8 cellular contexts compared by ENCODE assay signal in genomic region chr17:28041844-28042656, GRCh38. TPM values are rescaled to one million over a fixed set of nuclear protein-coding genes. Genes with fewer than 3 reads are reported as not detected.
DNase-seq lines count a peak whose midpoint lies in the region; ATAC-seq and TF ChIP-seq lines count a peak whose summit lies in the region.

No MANE protein-coding gene starts in this region.

- H3K27me3 Mint-ChIP-seq in activated naive CD4-positive, alpha-beta T cell treated with anti-CD3 and anti-CD28 coated beads for 36 hours (ENCODE audit: low read depth): no peaks in the 10 kb centered on the region
- no peaks in the 10 kb centered on the region for H3K27me3 Mint-ChIP-seq in IgD-negative memory B cell
- no peaks in the 10 kb centered on the region for H3K27me3 Mint-ChIP-seq in central memory CD8-positive, alpha-beta T cell

- H3K4me2 ChIP-seq in mesenchymal stem cell (ENCODE audit: low read length, poor library complexity, severe bottlenecking): peak overlapping the region; percentile 41

- no peak for TF ChIP-seq POLR2A in vagina (IDR thresholded peaks at IDR 0.05)

- peaks cover 2% of the 10 kb centered on the region for H3K36me3 Mint-ChIP-seq in activated naive CD4-positive, alpha-beta T cell treated with anti-CD3 and anti-CD28 coated beads for 36 hours (ENCODE audit: low read depth)
- H3K36me3 Mint-ChIP-seq in IgD-negative memory B cell: peaks cover 5% of the 10 kb centered on the region
- H3K36me3 Mint-ChIP-seq in central memory CD8-positive, alpha-beta T cell (ENCODE audit: insufficient read depth): peaks cover 9% of the 10 kb centered on the region

- peak overlapping the region in 1 of 2 experiments; percentile 94 for H3K18ac ChIP-seq in mesenchymal stem cell (ENCODE audit: low read depth in 1 of 2, low read length in 2 of 2)

- H3K9me3 ChIP-seq in mesenchymal stem cell (ENCODE audit: control insufficient read depth, low read length): no peaks in the 10 kb centered on the region
- no peaks in the 10 kb centered on the region for H3K9me3 ChIP-seq in vagina

- ATAC-seq in central memory CD8-positive, alpha-beta T cell (replicated peaks; ENCODE audit: extremely low read depth, poor library complexity, severe bottlenecking): peak; percentile 16
- ATAC-seq in GM21619 (IDR thresholded peaks at IDR 0.05; ENCODE audit: unreplicated experiment): no peak

- CTCF ChIA-PET in activated naive CD4-positive, alpha-beta T cell treated with anti-CD3 and anti-CD28 coated beads for 36 hours (lab: Charles Lee): interaction anchor here (1.2 kb wide), 1 partner anchor 16 kb away, joined by 3 read pairs; no protein-coding TSS in a partner anchor

- H3K4me1 Mint-ChIP-seq in activated naive CD4-positive, alpha-beta T cell treated with anti-CD3 and anti-CD28 coated beads for 36 hours (ENCODE audit: low read depth): peaks cover 50% of the 10 kb centered on the region
- H3K4me1 Mint-ChIP-seq in IgD-negative memory B cell: peaks cover 36 to 47% (median 44%) of the 10 kb centered on the region in 3 donors
- H3K4me1 Mint-ChIP-seq in central memory CD8-positive, alpha-beta T cell: peaks cover 62% of the 10 kb centered on the region

- no peak overlapping the region for H2AFZ ChIP-seq in mesenchymal stem cell (ENCODE audit: low read depth, low read length)

- intact Hi-C loops in activated naive CD4-positive, alpha-beta T cell treated with anti-CD3 and anti-CD28 coated beads for 36 hours (cut with micrococcal nuclease): loop anchor here (1.0 to 10.0 kb wide), 7 partner anchors 35 to 557 kb away; partner anchors contain the start of genes ALDOC, IFT20, PIGS and SPAG5
- intact Hi-C loops in vagina (cut with DNase I): no loop called here

- WGBS in mesenchymal stem cell: 2% methylated on average over 17 of the region's 34 CpGs

- H3K27me3 ChIP-seq in mesenchymal stem cell (ENCODE audit: control insufficient read depth in 1 of 2, insufficient read depth in 1 of 2, low read length in 2 of 2): no peaks in the 10 kb centered on the region
- H3K27me3 ChIP-seq in vagina: no peaks in the 10 kb centered on the region

- H3K4me3 ChIP-seq in mesenchymal stem cell (ENCODE audit: insufficient read depth in 1 of 2, low read depth in 1 of 2, low read length in 2 of 2) (peak overlapping the region; percentile 78 to 83), vagina (peak overlapping the region; percentile 83 to 95)

- TF ChIP-seq CTCF in vagina (IDR thresholded peaks at IDR 0.05): no peak

- H3K23ac ChIP-seq in mesenchymal stem cell (ENCODE audit: low read length in 2 of 2): no peak overlapping the region

- peak overlapping the region; percentile 54 for H2BK5ac ChIP-seq in mesenchymal stem cell (ENCODE audit: low read depth, low read length, poor library complexity, severe bottlenecking)

- peak overlapping the region; percentile 81 for H3K4me3 Mint-ChIP-seq in activated naive CD4-positive, alpha-beta T cell treated with anti-CD3 and anti-CD28 coated beads for 36 hours
- H3K4me3 Mint-ChIP-seq in IgD-negative memory B cell: peak overlapping the region; percentile 80 to 95 (median 90)
- peak overlapping the region; percentile 89 for H3K4me3 Mint-ChIP-seq in central memory CD8-positive, alpha-beta T cell

- peaks cover 7% of the 10 kb centered on the region for H3K4me1 ChIP-seq in mesenchymal stem cell (ENCODE audit: control insufficient read depth, insufficient read depth, low read depth, low read length)
- H3K4me1 ChIP-seq in vagina: peaks cover 47% of the 10 kb centered on the region

- H4K8ac ChIP-seq in mesenchymal stem cell (ENCODE audit: low read length): peak overlapping the region; percentile 12

- H3K9ac ChIP-seq in mesenchymal stem cell (ENCODE audit: low read length): peak overlapping the region; percentile 90

- H3K27ac ChIP-seq in mesenchymal stem cell (ENCODE audit: low read length, poor library complexity, severe bottlenecking): no peak overlapping the region
- peak overlapping the region; percentile 80 for H3K27ac ChIP-seq in vagina

- H3K4ac ChIP-seq in mesenchymal stem cell (ENCODE audit: low read depth in 1 of 2, low read length in 2 of 2): peak overlapping the region; percentile 13 to 65

- H4K91ac ChIP-seq in mesenchymal stem cell (ENCODE audit: low read length): no peak overlapping the region

- peaks cover 7% of the 10 kb centered on the region in 2 experiments for H3K36me3 ChIP-seq in mesenchymal stem cell (ENCODE audit: control insufficient read depth in 1 of 2, insufficient read depth in 2 of 2, low read depth in 1 of 2, low read length in 2 of 2)
- no peaks in the 10 kb centered on the region for H3K36me3 ChIP-seq in vagina

- peak overlapping the region in 1 of 2 experiments; percentile 76 for H3K14ac ChIP-seq in mesenchymal stem cell (ENCODE audit: low read length in 2 of 2)

- peak overlapping the region; percentile 64 for H2BK120ac ChIP-seq in mesenchymal stem cell (ENCODE audit: low read depth, low read length)

- H3K9me3 Mint-ChIP-seq in activated naive CD4-positive, alpha-beta T cell treated with anti-CD3 and anti-CD28 coated beads for 36 hours: no peaks in the 10 kb centered on the region
- H3K9me3 Mint-ChIP-seq in IgD-negative memory B cell: no peaks in the 10 kb centered on the region
- H3K9me3 Mint-ChIP-seq in central memory CD8-positive, alpha-beta T cell: no peaks in the 10 kb centered on the region

- no peak for DNase-seq in activated naive CD4-positive, alpha-beta T cell treated with anti-CD3 and anti-CD28 coated beads for 36 hours
- no peak for DNase-seq in activated naive CD4-positive, alpha-beta T cell treated with anti-CD3 and anti-CD28 coated beads, Interleukin-2, amount 50 U/mL, for 16 hours
- no peak for DNase-seq in central memory CD8-positive, alpha-beta T cell (ENCODE audit: low spot score in 2 of 2)
- DNase-seq in mesenchymal stem cell: no peak
- no peak for DNase-seq in vagina (ENCODE audit: extremely low spot score in 2 of 2)
- DNase-seq in NCI-H1930 (lab: John Stamatoyannopoulos, UW): no peak

- H3K79me1 ChIP-seq in mesenchymal stem cell (replicated peaks; ENCODE audit: low read length, poor library complexity, severe bottlenecking): peaks cover 3% of the 10 kb centered on the region

- no peak overlapping the region for H2AK5ac ChIP-seq in mesenchymal stem cell (ENCODE audit: low read length, severe bottlenecking)

- H3K27ac Mint-ChIP-seq in activated naive CD4-positive, alpha-beta T cell treated with anti-CD3 and anti-CD28 coated beads for 36 hours: no peak overlapping the region
- H3K27ac Mint-ChIP-seq in IgD-negative memory B cell: peak overlapping the region; percentile 33 to 86 (median 84)
- peak overlapping the region; percentile 88 for H3K27ac Mint-ChIP-seq in central memory CD8-positive, alpha-beta T cell (ENCODE audit: low read depth)

- peak overlapping the region; percentile 44 for H2BK15ac ChIP-seq in mesenchymal stem cell (ENCODE audit: low read depth, poor library complexity, severe bottlenecking)

- H2BK12ac ChIP-seq in mesenchymal stem cell (ENCODE audit: low read length in 2 of 2): no peak overlapping the region

RNA-seq across cellular contexts. Expression of gene NLK, which starts 0.4 kb away (rescaled TPM):
- total RNA-seq in activated naive CD4-positive, alpha-beta T cell treated with anti-CD3 and anti-CD28 coated beads for 36 hours: 1 to 10 TPM; 8.7 to 8.8 TPM
- polyA plus RNA-seq in IgD-negative memory B cell: 3.4 TPM
- 11.4 TPM for polyA plus RNA-seq in mesenchymal stem cell (2013, experiment 1 of 2)
- 12.1 TPM for polyA plus RNA-seq in mesenchymal stem cell (2013, experiment 2 of 2)
- 13.3 TPM for total RNA-seq in vagina
